Comparison of ENCODE assay signal across 28 cellular contexts in genomic region chr2:110125292-110125691, GRCh38. TPM values are rescaled to one million over a fixed set of nuclear protein-coding genes. Genes with fewer than 3 reads are reported as not detected.
DNase-seq lines count a peak whose midpoint lies in the region; ATAC-seq and TF ChIP-seq lines count a peak whose summit lies in the region.
"Had no signal": no experiment of that assay in that cellular context is flagged by ENCODE, and none has a peak within 500 bp of the region (broad histone marks: within the 10 kb centered on the region; RNA-seq: fewer than 3 reads in every experiment).

No MANE protein-coding gene starts in this region.

- intact Hi-C loops in natural killer cell (cut with micrococcal nuclease): no loop called here

- no peak for TF ChIP-seq CTCF in osteoblast (IDR thresholded peaks at IDR 0.05; ENCODE audit: extremely low read depth, low read depth, low read length)
- no peak for TF ChIP-seq CTCF in natural killer cell (IDR thresholded peaks at IDR 0.05)

- H3K4me3 ChIP-seq in osteoblast (ENCODE audit: insufficient read depth, low read length): no peak overlapping the region
- H3K4me3 ChIP-seq: gastroesophageal sphincter, GM23338, pancreas, PC-9, sigmoid colon, SJSA1, tibial artery had no signal

- no peaks in the 10 kb centered on the region for H3K4me1 Mint-ChIP-seq in natural killer cell
- H3K4me1 Mint-ChIP-seq: CD4-positive, CD25-positive, alpha-beta regulatory T cell; GM23338; naive thymus-derived CD8-positive, alpha-beta T cell; stimulated activated memory B cell treated with anti-CD40 and anti-IgM and Interleukin-4, amounts not matched to agents 10 μg/mL and 1 μg/mL and 100 μg/mL, for 72 hours; WTC11 had no signal

- H3K4me1 ChIP-seq in osteoblast (ENCODE audit: insufficient read depth, low read length): peaks cover 29% of the 10 kb centered on the region
- H3K4me1 ChIP-seq: gastroesophageal sphincter, pancreas, sigmoid colon, SJSA1 had no signal

- H3K4me3 Mint-ChIP-seq in natural killer cell: no peak overlapping the region
- H3K4me3 Mint-ChIP-seq: activated CD8-positive, alpha-beta T cell treated with anti-CD3 and anti-CD28 coated beads for 36 hours; activated naive CD4-positive, alpha-beta T cell treated with anti-CD3 and anti-CD28 coated beads, Interleukin-2, amount 10 ng/mL, durations not matched to agents 7 days and 5 days; CD4-positive, CD25-positive, alpha-beta regulatory T cell; effector memory CD8-positive, alpha-beta T cell; GM23338; naive thymus-derived CD8-positive, alpha-beta T cell; stimulated activated memory B cell treated with anti-CD40 and anti-IgM and Interleukin-4, amounts not matched to agents 10 μg/mL and 1 μg/mL and 100 μg/mL, for 72 hours; WTC11 had no signal

- H3K9me3 ChIP-seq in osteoblast (ENCODE audit: low read depth, low read length): no peaks in the 10 kb centered on the region
- H3K9me3 ChIP-seq: gastroesophageal sphincter, pancreas, sigmoid colon, SJSA1, tibial artery had no signal

- no peaks in the 10 kb centered on the region for H3K36me3 ChIP-seq in osteoblast (ENCODE audit: insufficient read depth, low read length)
- H3K36me3 ChIP-seq: pancreas, SJSA1 had no signal

- DNase-seq in ELR (ENCODE audit: low read depth) (peak; percentile 67), RPMI7951 (ENCODE audit: low read depth) (peak; percentile 30), epithelial cell of prostate (ENCODE audit: low read depth, low spot score) (no peak), osteoblast (ENCODE audit: insufficient read length, low spot score, missing footprints) (no peak), natural killer cell (no peak)
- DNase-seq in stimulated activated naive CD4-positive, alpha-beta T cell treated with Interleukin-2 at 50 U/mL for 16 hours (lab: John Stamatoyannopoulos, UW): no peak
- no peak for DNase-seq in stimulated activated CD4-positive, alpha-beta T cell treated with anti-CD3 and anti-CD28 coated beads, Interleukin-4, amount 100 ng/mL, for 4 hours
- DNase-seq: activated CD8-positive, alpha-beta T cell treated with anti-CD3 and anti-CD28 coated beads for 36 hours; activated naive CD4-positive, alpha-beta T cell treated with anti-CD3 and anti-CD28 coated beads, Interleukin-2, amount 10 ng/mL, durations not matched to agents 7 days and 5 days; aorta; CD4-positive, CD25-positive, alpha-beta regulatory T cell; effector memory CD8-positive, alpha-beta T cell; mesendoderm; naive thymus-derived CD8-positive, alpha-beta T cell; NCI-H1092 treated with DMSO at 0.1 percent for 48 hours; NCI-H2029; NCI-H345; pancreas; PC-9; sigmoid colon; T-helper 2 cell; tibial artery had no signal

- peak overlapping the region; percentile 15 for H3K4me2 ChIP-seq in osteoblast (ENCODE audit: insufficient read depth, low read length)
- H3K4me2 ChIP-seq: GM23338, PC-9 had no signal

- no peak overlapping the region for H3K27ac Mint-ChIP-seq in natural killer cell
- H3K27ac Mint-ChIP-seq: activated CD8-positive, alpha-beta T cell treated with anti-CD3 and anti-CD28 coated beads for 36 hours; activated naive CD4-positive, alpha-beta T cell treated with anti-CD3 and anti-CD28 coated beads, Interleukin-2, amount 10 ng/mL, durations not matched to agents 7 days and 5 days; CD4-positive, CD25-positive, alpha-beta regulatory T cell; effector memory CD8-positive, alpha-beta T cell; GM23338; naive thymus-derived CD8-positive, alpha-beta T cell; stimulated activated memory B cell treated with anti-CD40 and anti-IgM and Interleukin-4, amounts not matched to agents 10 μg/mL and 1 μg/mL and 100 μg/mL, for 72 hours; WTC11 had no signal

- H4K20me1 ChIP-seq in osteoblast (ENCODE audit: insufficient read depth, low read length): no peaks in the 10 kb centered on the region

- ATAC-seq in natural killer cell (no peak), HG02884 (IDR thresholded peaks at IDR 0.05; ENCODE audit: unreplicated experiment) (no peak)
- ATAC-seq: activated CD8-positive, alpha-beta T cell treated with anti-CD3 and anti-CD28 coated beads for 36 hours; effector memory CD8-positive, alpha-beta T cell; gastroesophageal sphincter; GM23338; naive thymus-derived CD8-positive, alpha-beta T cell; pancreas; stimulated activated memory B cell treated with anti-CD40 and anti-IgM and Interleukin-4, amounts not matched to agents 10 μg/mL and 1 μg/mL and 100 μg/mL, for 72 hours; WTC11 had no signal

- H3K27ac ChIP-seq in epithelial cell of prostate (peak overlapping the region; percentile 43), osteoblast (ENCODE audit: low read depth, low read length) (peak overlapping the region; percentile 72)
- H3K27ac ChIP-seq: gastroesophageal sphincter, pancreas, PC-9, sigmoid colon, SJSA1, tibial artery had no signal

- H3K27me3 ChIP-seq in osteoblast (ENCODE audit: insufficient read depth, low read length): no peaks in the 10 kb centered on the region
- H3K27me3 ChIP-seq: pancreas, SJSA1 had no signal

- peak overlapping the region; percentile 23 for H2AFZ ChIP-seq in osteoblast (ENCODE audit: low read length)
- H2AFZ ChIP-seq: GM23338, PC-9 had no signal

- no peaks in the 10 kb centered on the region for H3K36me3 Mint-ChIP-seq in natural killer cell
- H3K36me3 Mint-ChIP-seq: activated naive CD4-positive, alpha-beta T cell treated with anti-CD3 and anti-CD28 coated beads, Interleukin-2, amount 10 ng/mL, durations not matched to agents 7 days and 5 days; naive thymus-derived CD8-positive, alpha-beta T cell; stimulated activated memory B cell treated with anti-CD40 and anti-IgM and Interleukin-4, amounts not matched to agents 10 μg/mL and 1 μg/mL and 100 μg/mL, for 72 hours; WTC11 had no signal

- peaks cover 0 to 7% of the 10 kb centered on the region in 2 donors for H3K27me3 Mint-ChIP-seq in natural killer cell (ENCODE audit: low read depth in 2 of 2)
- H3K27me3 Mint-ChIP-seq: activated CD8-positive, alpha-beta T cell treated with anti-CD3 and anti-CD28 coated beads for 36 hours; stimulated activated memory B cell treated with anti-CD40 and anti-IgM and Interleukin-4, amounts not matched to agents 10 μg/mL and 1 μg/mL and 100 μg/mL, for 72 hours had no signal

- H3K9me3 Mint-ChIP-seq in natural killer cell: no peaks in the 10 kb centered on the region
- H3K9me3 Mint-ChIP-seq: activated CD8-positive, alpha-beta T cell treated with anti-CD3 and anti-CD28 coated beads for 36 hours; activated naive CD4-positive, alpha-beta T cell treated with anti-CD3 and anti-CD28 coated beads, Interleukin-2, amount 10 ng/mL, durations not matched to agents 7 days and 5 days; effector memory CD8-positive, alpha-beta T cell; GM23338; naive thymus-derived CD8-positive, alpha-beta T cell; stimulated activated memory B cell treated with anti-CD40 and anti-IgM and Interleukin-4, amounts not matched to agents 10 μg/mL and 1 μg/mL and 100 μg/mL, for 72 hours; WTC11 had no signal

- H3K79me2 ChIP-seq in osteoblast (ENCODE audit: insufficient read depth, low read length): no peaks in the 10 kb centered on the region

RNA-seq across cellular contexts. Expression of gene MALL, which starts 9.7 kb away (rescaled TPM):
- 3.8 and 4.2 TPM in 2 replicates for total RNA-seq in RPMI7951 (2014; rRNA removed; shearing (Covaris generic))
- 4.4 and 5.1 TPM in 2 replicates for total RNA-seq in osteoblast
- not detected for total RNA-seq in natural killer cell
- total RNA-seq: activated CD8-positive, alpha-beta T cell treated with anti-CD3 and anti-CD28 coated beads for 36 hours; SJSA1 had no signal

Comparison
In these comparisons a context has a peak if more than half of its experiments do, and no peak if none do; other contexts are left out.
1. DNase-seq: peak in ELR (single experiment) and RPMI7951 (single experiment); none in epithelial cell of prostate (single experiment), osteoblast (single experiment), natural killer cell (single experiment), stimulated activated naive CD4-positive, alpha-beta T cell treated with Interleukin-2 at 50 U/mL for 16 hours (single experiment) and stimulated activated CD4-positive, alpha-beta T cell treated with anti-CD3 and anti-CD28 coated beads, Interleukin-4, amount 100 ng/mL, for 4 hours (0 of 2).